ENCODE assay signal across 12 cellular contexts in genomic region chr21:41634211-41634694, GRCh38.
DNase-seq lines count a peak whose midpoint lies in the region; FAIRE-seq and TF ChIP-seq lines count a peak whose summit lies in the region.
"Had no signal": no experiment of that assay in that cellular context is flagged by ENCODE, and none has a peak within 500 bp of the region (broad histone marks: within the 10 kb centered on the region; RNA-seq: fewer than 3 reads in every experiment).

No MANE protein-coding gene starts in this region.

- no peak for TF ChIP-seq CTCF in breast epithelium (IDR thresholded peaks at IDR 0.05)
- TF ChIP-seq CTCF in transverse colon (IDR thresholded peaks at IDR 0.05), result no peak

- H3K4me3 ChIP-seq in breast epithelium (no peak overlapping the region), transverse colon (no peak overlapping the region)
- H3K4me3 ChIP-seq: thoracic aorta had no signal

- peaks cover 0 to 3% of the 10 kb centered on the region in 2 donors for H3K4me1 ChIP-seq in breast epithelium
- peaks cover 0 to 15% (median 2%) of the 10 kb centered on the region in 4 donors for H3K4me1 ChIP-seq in transverse colon

- TF ChIP-seq POLR2A in breast epithelium (IDR thresholded peaks at IDR 0.05) (no peak), transverse colon (IDR thresholded peaks at IDR 0.05) (no peak)

- H3K27me3 ChIP-seq in breast epithelium (no peaks in the 10 kb centered on the region), transverse colon (no peaks in the 10 kb centered on the region)

- intact Hi-C loops in breast epithelium (cut with DNase I; ENCODE audit: low total_unique reads), result no loop called here
- intact Hi-C loops in transverse colon (cut with DNase I; ENCODE audit: low total_unique reads), result loop anchor here (10.0 kb wide), 1 partner anchor 189 kb away; no protein-coding TSS in a partner anchor

- 49% methylated on average over 6 of the region's 6 CpGs; no CpG with 5 or more reads in 1 of the 2 donors for WGBS in transverse colon (ENCODE audit: low coverage in 1 of 2), 2 donors

- peak; percentile 41 for DNase-seq in HT-29 (ENCODE audit: low spot score)
- peak in 1 of 2 donors; percentile 92 for DNase-seq in breast epithelium (ENCODE audit: low spot score in 2 of 2)
- peak; percentile 72 for DNase-seq in left kidney (ENCODE audit: low read depth, low spot score)
- peak; percentile 57 for DNase-seq in transverse colon
- DNase-seq in stimulated activated CD4-positive, alpha-beta T cell treated with anti-CD3 and anti-CD28 coated beads, Interleukin-2, amount 100 ng/mL, for 48 hours, result no peak
- DNase-seq in RCC 7860 (ENCODE audit: low spot score), result no peak
- DNase-seq in activated naive CD4-positive, alpha-beta T cell (lab: John Stamatoyannopoulos, UW), result no peak
- DNase-seq in superior temporal gyrus (ENCODE audit: extremely low spot score), result no peak
- DNase-seq: activated CD8-positive, alpha-beta T cell treated with anti-CD3 and anti-CD28 coated beads, Interleukin-2, amount 10 ng/mL, durations not matched to agents 7 days and 5 days; activated effector memory CD4-positive, alpha-beta T cell treated with Interleukin-2 at 50 U/mL for 16 hours had no signal

- peak overlapping the region; percentile 78 for H3K27ac ChIP-seq in breast epithelium
- H3K27ac ChIP-seq in transverse colon, result no peak overlapping the region
- H3K27ac ChIP-seq: thoracic aorta had no signal

- FAIRE-seq in RCC 7860 (lab: Jason Lieb, UNC), result no peak
- FAIRE-seq: GM12891 had no signal

- H3K36me3 ChIP-seq in breast epithelium, result no peaks in the 10 kb centered on the region
- no peaks in the 10 kb centered on the region for H3K36me3 ChIP-seq in transverse colon
- H3K36me3 ChIP-seq: thoracic aorta had no signal

- H3K9me3 ChIP-seq in breast epithelium (peaks cover 0 to 5% of the 10 kb centered on the region in 2 donors), transverse colon (no peaks in the 10 kb centered on the region)
- H3K9me3 ChIP-seq: thoracic aorta had no signal

- TF ChIP-seq EP300 in transverse colon (IDR thresholded peaks at IDR 0.05; ENCODE audit: low read depth), result no peak

- in situ Hi-C loops in transverse colon (cut with MboI; ENCODE audit: low pct_ligation_motif_present in 1 of 4, low pct_unique_long_range_greater_than_20kb in 1 of 4, low sequenced_read_pairs in 3 of 4), result loop anchor here in 1 of 4 donors (25.0 kb wide), 1 partner anchor 153 kb away; no protein-coding TSS in a partner anchor

Comparison
In these comparisons a context has a peak if more than half of its experiments do, and no peak if none do; other contexts are left out.
1. DNase-seq: peak in HT-29 (single experiment), left kidney (single experiment) and transverse colon (single experiment); none in stimulated activated CD4-positive, alpha-beta T cell treated with anti-CD3 and anti-CD28 coated beads, Interleukin-2, amount 100 ng/mL, for 48 hours (0 of 2), RCC 7860 (single experiment), activated naive CD4-positive, alpha-beta T cell (0 of 4) and superior temporal gyrus (single experiment).
2. H3K27ac ChIP-seq: peak in breast epithelium (2 of 2); none in transverse colon (0 of 4).